Comparison of ENCODE assay signal across 16 cellular contexts in genomic region chr7:90660819-90661218, GRCh38.
A peak's percentile ranks its signal among the peaks of the same experiment; 100 is the strongest.
DNase-seq lines count a peak whose midpoint lies in the region; ATAC-seq and TF ChIP-seq lines count a peak whose summit lies in the region.
"Had no signal": no experiment of that assay in that cellular context is flagged by ENCODE, and none has a peak within 500 bp of the region (broad histone marks: within the 10 kb centered on the region; RNA-seq: fewer than 3 reads in every experiment).

No MANE protein-coding gene starts in this region.

- peak; percentile 22 for DNase-seq in fibroblast of the aortic adventitia (ENCODE audit: low read depth)
- no peak for DNase-seq in left lung
- DNase-seq: activated CD4-positive, CD25-positive, alpha-beta regulatory T cell; activated T-cell treated with anti-CD3 and anti-CD28 coated beads, Interleukin-2, amount 50 U/mL, for 4 hours; CD8-positive, alpha-beta T cell; NCI-H1105 treated with DMSO at 0.1 percent for 48 hours; NCI-H510A; substantia nigra had no signal

- H3K4me3 ChIP-seq in fibroblast of the aortic adventitia (ENCODE audit: low read depth, low read length), result no peak overlapping the region
- H3K4me3 ChIP-seq in left lung, result no peak overlapping the region
- H3K4me3 ChIP-seq: SJSA1 had no signal

- H3K27me3 ChIP-seq in left lung, result no peaks in the 10 kb centered on the region
- H3K27me3 ChIP-seq: SJSA1 had no signal

- TF ChIP-seq CTCF in fibroblast of the aortic adventitia (IDR thresholded peaks at IDR 0.05; ENCODE audit: insufficient read depth, low read length), result no peak
- TF ChIP-seq CTCF in left lung (IDR thresholded peaks at IDR 0.05), result no peak

- no peaks in the 10 kb centered on the region for H3K9me3 Mint-ChIP-seq in stimulated activated memory B cell treated with anti-CD40 and anti-IgM and Interleukin-4, amounts not matched to agents 10 μg/mL and 1 μg/mL and 100 μg/mL, for 72 hours
- H3K9me3 Mint-ChIP-seq: CD8-positive, alpha-beta T cell; memory B cell had no signal

- peak; percentile 39 for ATAC-seq in GM19468 (IDR thresholded peaks at IDR 0.05; ENCODE audit: extremely low read depth, unreplicated experiment)
- peak; percentile 53 for ATAC-seq in HG03066 (IDR thresholded peaks at IDR 0.05; ENCODE audit: low read depth, unreplicated experiment)
- peak; percentile 78 for ATAC-seq in stimulated activated memory B cell treated with anti-CD40 and anti-IgM and Interleukin-4, amounts not matched to agents 10 μg/mL and 1 μg/mL and 100 μg/mL, for 72 hours
- no peak for ATAC-seq in HG03457 (IDR thresholded peaks at IDR 0.05; ENCODE audit: unreplicated experiment)
- no peak for ATAC-seq in HG02840 (IDR thresholded peaks at IDR 0.05; ENCODE audit: low FRiP score, unreplicated experiment)
- ATAC-seq in left lung, result no peak
- ATAC-seq: activated T-cell treated with anti-CD3 and anti-CD28 coated beads, Interleukin-2, amount 50 U/mL, for 4 hours; CD8-positive, alpha-beta T cell had no signal

- H3K9me3 ChIP-seq in left lung, result no peaks in the 10 kb centered on the region

- peaks cover 4 to 11% of the 10 kb centered on the region in 2 donors for H3K4me1 ChIP-seq in left lung

- peak overlapping the region; percentile 82 for H3K27ac Mint-ChIP-seq in stimulated activated memory B cell treated with anti-CD40 and anti-IgM and Interleukin-4, amounts not matched to agents 10 μg/mL and 1 μg/mL and 100 μg/mL, for 72 hours
- H3K27ac Mint-ChIP-seq: CD8-positive, alpha-beta T cell; memory B cell; progenitor cell of endocrine pancreas had no signal

- H3K36me3 Mint-ChIP-seq in stimulated activated memory B cell treated with anti-CD40 and anti-IgM and Interleukin-4, amounts not matched to agents 10 μg/mL and 1 μg/mL and 100 μg/mL, for 72 hours, result no peaks in the 10 kb centered on the region
- H3K36me3 Mint-ChIP-seq: CD8-positive, alpha-beta T cell had no signal

- intact Hi-C loops in left lung (cut with DNase I), result no loop called here

- peaks cover 46% of the 10 kb centered on the region for H3K4me1 Mint-ChIP-seq in stimulated activated memory B cell treated with anti-CD40 and anti-IgM and Interleukin-4, amounts not matched to agents 10 μg/mL and 1 μg/mL and 100 μg/mL, for 72 hours

- H3K27me3 Mint-ChIP-seq in stimulated activated memory B cell treated with anti-CD40 and anti-IgM and Interleukin-4, amounts not matched to agents 10 μg/mL and 1 μg/mL and 100 μg/mL, for 72 hours, result no peaks in the 10 kb centered on the region
- H3K27me3 Mint-ChIP-seq: memory B cell, progenitor cell of endocrine pancreas had no signal

- H3K4me3 Mint-ChIP-seq in stimulated activated memory B cell treated with anti-CD40 and anti-IgM and Interleukin-4, amounts not matched to agents 10 μg/mL and 1 μg/mL and 100 μg/mL, for 72 hours, result no peak overlapping the region
- H3K4me3 Mint-ChIP-seq: activated T-cell treated with anti-CD3 and anti-CD28 coated beads, Interleukin-2, amount 50 U/mL, for 4 hours; CD8-positive, alpha-beta T cell; memory B cell had no signal

- H3K27ac ChIP-seq in left lung, result no peak overlapping the region
- H3K27ac ChIP-seq: SJSA1 had no signal

- no peaks in the 10 kb centered on the region for H3K36me3 ChIP-seq in left lung
- H3K36me3 ChIP-seq: SJSA1 had no signal

Comparison
In these comparisons a context has a peak if more than half of its experiments do, and no peak if none do; other contexts are left out.
1. ATAC-seq: peak in GM19468 (single experiment), HG03066 (single experiment) and stimulated activated memory B cell treated with anti-CD40 and anti-IgM and Interleukin-4, amounts not matched to agents 10 μg/mL and 1 μg/mL and 100 μg/mL, for 72 hours (single experiment); none in HG03457 (single experiment), HG02840 (single experiment) and left lung (single experiment).